8 cellular contexts compared by ENCODE assay signal in genomic region chr2:102839668-102840388, GRCh38.
DNase-seq lines count a peak whose midpoint lies in the region; ATAC-seq, FAIRE-seq and TF ChIP-seq lines count a peak whose summit lies in the region.

No MANE protein-coding gene starts in this region.

- H3K4me3 ChIP-seq in Caco-2 (ENCODE audit: low read depth, low read length), result no peak overlapping the region
- no peak overlapping the region for H3K4me3 ChIP-seq in HAP-1

- BruUV-seq in Caco-2 (replicated peaks; lab: Mats Ljungman, UMichigan), result no TSS peak

- no peaks in the 10 kb centered on the region for H3K9me3 ChIP-seq in Caco-2
- H3K9me3 ChIP-seq in HAP-1, result no peaks in the 10 kb centered on the region

- no peaks in the 10 kb centered on the region for H3K27me3 Mint-ChIP-seq in Caco-2 (ENCODE audit: insufficient read depth, unreplicated experiment)

- in situ Hi-C loops in HAP-1 (cut with MboI; ENCODE audit: low sequenced_read_pairs), result no loop called here

- POLR2A ChIA-PET in Caco-2 (lab: Charles Lee), result no interaction called here

- no peak for ATAC-seq in GM19452 (IDR thresholded peaks at IDR 0.05; ENCODE audit: unreplicated experiment)

- H3K27me3 ChIP-seq in Caco-2 (replicated peaks; ENCODE audit: control insufficient read depth, insufficient read depth, low read length) (no peaks in the 10 kb centered on the region), HAP-1 (ENCODE audit: low read depth) (no peaks in the 10 kb centered on the region)

- FAIRE-seq in GM12892 (lab: Jason Lieb, UNC), result no peak

- peak in 1 of 2 experiments; percentile 61 for DNase-seq in Caco-2
- peak; percentile 8 to 69 for DNase-seq in HAP-1 (ENCODE audit: low spot score in 2 of 2)
- DNase-seq in NCI-H526 treated with DMSO at 0.1 percent for 48 hours (lab: John Stamatoyannopoulos, UW), result peak; percentile 35
- peak; percentile 70 for DNase-seq in astrocyte of the hippocampus (ENCODE audit: low read depth, low spot score)
- DNase-seq in iPS-NIHi7 (ENCODE audit: extremely low spot score), result peak; percentile 56
- DNase-seq in stimulated activated CD8-positive, alpha-beta memory T cell treated with anti-CD3 and anti-CD28 coated beads, Interleukin-12 subunit alpha, Interleukin-12 subunit beta, amount 100 ng/mL, for 1 hour (ENCODE audit: low read depth), result peak; percentile 27
- DNase-seq in GM12892 (ENCODE audit: insufficient read length), result no peak

- no peaks in the 10 kb centered on the region for H3K36me3 Mint-ChIP-seq in Caco-2 (ENCODE audit: insufficient read depth, unreplicated experiment)

- TF ChIP-seq CTCF in Caco-2 (IDR thresholded peaks at IDR 0.05; ENCODE audit: insufficient read depth in 1 of 2, low read depth in 1 of 2, low read length in 1 of 2, severe bottlenecking in 1 of 2, unreplicated experiment in 1 of 2), result peak; percentile 79 to 84

- H3K4me1 ChIP-seq in Caco-2 (no peaks in the 10 kb centered on the region), HAP-1 (no peaks in the 10 kb centered on the region)

- H3K36me3 ChIP-seq in Caco-2 (ENCODE audit: control insufficient read depth, insufficient read depth, low read length) (no peaks in the 10 kb centered on the region), HAP-1 (replicated peaks) (no peaks in the 10 kb centered on the region)

- intact Hi-C loops in Caco-2 (cut with micrococcal nuclease; ENCODE audit: unreplicated experiment), result loop anchor here (5.0 kb wide), 1 partner anchor 137 kb away; no protein-coding TSS in a partner anchor

- H3K27ac Mint-ChIP-seq in Caco-2 (ENCODE audit: unreplicated experiment), result no peak overlapping the region

- no peaks in the 10 kb centered on the region for H3K4me1 Mint-ChIP-seq in Caco-2 (ENCODE audit: low read depth, unreplicated experiment)

- CTCF ChIA-PET in Caco-2 (lab: Charles Lee), result interaction anchor here (0.8 to 1.2 kb wide), 3 partner anchors 26 to 254 kb away, joined by 3 to 4 read pairs (median 4); no protein-coding TSS in a partner anchor

- no peak overlapping the region for H3K4me3 Mint-ChIP-seq in Caco-2 (ENCODE audit: unreplicated experiment)

- TF ChIP-seq POLR2A in GM12892 (IDR thresholded peaks at IDR 0.05; ENCODE audit: low read depth, low read length), result no peak

- no peaks in the 10 kb centered on the region for H3K9me3 Mint-ChIP-seq in Caco-2 (ENCODE audit: unreplicated experiment)
